In genomic region chr9:89996717-89997116, GRCh38 we compare ENCODE assay signal across 16 cellular contexts.
A peak's percentile ranks its signal among the peaks of the same experiment; 100 is the strongest.
DNase-seq lines count a peak whose midpoint lies in the region; ATAC-seq, FAIRE-seq and TF ChIP-seq lines count a peak whose summit lies in the region.
"Had no signal": no experiment of that assay in that cellular context is flagged by ENCODE, and none has a peak within 500 bp of the region (broad histone marks: within the 10 kb centered on the region; RNA-seq: fewer than 3 reads in every experiment).

No MANE protein-coding gene starts in this region.

- H3K4me3 Mint-ChIP-seq in activated naive CD4-positive, alpha-beta T cell treated with anti-CD3 and anti-CD28 coated beads, Interleukin-2, amount 10 ng/mL, durations not matched to agents 7 days and 5 days = no peak overlapping the region
- H3K4me3 Mint-ChIP-seq: activated naive CD8-positive, alpha-beta T cell; CD4-positive, alpha-beta memory T cell; nephron progenitor cell had no signal

- H3K36me3 Mint-ChIP-seq in activated naive CD4-positive, alpha-beta T cell treated with anti-CD3 and anti-CD28 coated beads, Interleukin-2, amount 10 ng/mL, durations not matched to agents 7 days and 5 days = no peaks in the 10 kb centered on the region
- H3K36me3 Mint-ChIP-seq: activated naive CD8-positive, alpha-beta T cell; CD4-positive, alpha-beta memory T cell had no signal

- no peaks in the 10 kb centered on the region for H3K9me3 Mint-ChIP-seq in activated naive CD4-positive, alpha-beta T cell treated with anti-CD3 and anti-CD28 coated beads, Interleukin-2, amount 10 ng/mL, durations not matched to agents 7 days and 5 days
- H3K9me3 Mint-ChIP-seq: CD4-positive, alpha-beta memory T cell; nephron progenitor cell had no signal

- peaks cover 27% of the 10 kb centered on the region for H3K4me1 Mint-ChIP-seq in activated naive CD4-positive, alpha-beta T cell treated with anti-CD3 and anti-CD28 coated beads, Interleukin-2, amount 10 ng/mL, durations not matched to agents 7 days and 5 days

- no peak overlapping the region for H3K27ac ChIP-seq in small intestine (ENCODE audit: low read depth in 1 of 2, low read length in 1 of 2)

- no peaks in the 10 kb centered on the region for H3K9me3 ChIP-seq in small intestine (ENCODE audit: control insufficient read depth, low read depth)

- no peaks in the 10 kb centered on the region for H3K36me3 ChIP-seq in small intestine (ENCODE audit: control insufficient read depth in 2 of 2, insufficient read depth in 2 of 2, low read length in 2 of 2)

- WGBS in small intestine, 3 donors = 84 to 94% (median 87%) methylated on average over 3 of the region's 3 CpGs

- peak; percentile 31 for DNase-seq in activated naive CD4-positive, alpha-beta T cell treated with anti-CD3 and anti-CD28 coated beads, Interleukin-2, amount 10 ng/mL, durations not matched to agents 7 days and 5 days
- DNase-seq in activated naive CD4-positive, alpha-beta T cell (lab: John Stamatoyannopoulos, UW) = no peak
- peak; percentile 14 for DNase-seq in amniotic epithelial cell (ENCODE audit: low read depth)
- peak; percentile 61 for DNase-seq in small intestine
- DNase-seq in NCI-H526 treated with DMSO at 0.1 percent for 48 hours (lab: John Stamatoyannopoulos, UW) = no peak
- DNase-seq: foreskin fibroblast, NCI-H2227 treated with DMSO at 0.1 percent for 48 hours, nephron progenitor cell had no signal

- H3K4me1 ChIP-seq in small intestine (ENCODE audit: control insufficient read depth in 2 of 2, insufficient read depth in 1 of 2, low read depth in 1 of 2, low read length in 1 of 2) = peaks cover 11 to 17% of the 10 kb centered on the region in 2 donors

- CTCF ChIA-PET in activated naive CD4-positive, alpha-beta T cell treated with anti-CD3 and anti-CD28 coated beads, Interleukin-2, amount 10 ng/mL, durations not matched to agents 7 days and 5 days (lab: Charles Lee) = interaction anchor here (1.0 to 1.2 kb wide), 2 partner anchors 393 to 399 kb away, joined by 3 to 8 read pairs; no protein-coding TSS in a partner anchor

- no peak overlapping the region for H3K27ac Mint-ChIP-seq in activated naive CD4-positive, alpha-beta T cell treated with anti-CD3 and anti-CD28 coated beads, Interleukin-2, amount 10 ng/mL, durations not matched to agents 7 days and 5 days
- H3K27ac Mint-ChIP-seq: activated naive CD8-positive, alpha-beta T cell; nephron progenitor cell had no signal

- no peak for ATAC-seq in GM18858 (IDR thresholded peaks at IDR 0.05; ENCODE audit: unreplicated experiment)
- no peak for ATAC-seq in GM21717 (IDR thresholded peaks at IDR 0.05; ENCODE audit: unreplicated experiment)
- ATAC-seq: activated CD4-positive, CD25-positive, alpha-beta regulatory T cell treated with anti-CD3 and anti-CD28 coated beads, Interleukin-2, amount 50 U/mL, for 24 hours; K562 had no signal

- TF ChIP-seq RAD21 in Ishikawa (IDR thresholded peaks at IDR 0.05; ENCODE audit: low read depth) = peak; percentile 62

- H3K4me3 ChIP-seq in small intestine (ENCODE audit: low read depth in 1 of 2, low read length in 2 of 2) = no peak overlapping the region
- H3K4me3 ChIP-seq: K562 had no signal

- TF ChIP-seq EP300 in Ishikawa (IDR thresholded peaks at IDR 0.05; ENCODE audit: borderline replicate concordance) = no peak

- FAIRE-seq in small intestine (lab: Jason Lieb, UNC) = no peak
- FAIRE-seq: colon, K562 had no signal

- H3K27me3 Mint-ChIP-seq in activated naive CD4-positive, alpha-beta T cell treated with anti-CD3 and anti-CD28 coated beads, Interleukin-2, amount 10 ng/mL, durations not matched to agents 7 days and 5 days = peaks cover 7% of the 10 kb centered on the region
- H3K27me3 Mint-ChIP-seq: activated naive CD8-positive, alpha-beta T cell had no signal

- H3K27me3 ChIP-seq in small intestine (ENCODE audit: control insufficient read depth in 2 of 2, insufficient read depth in 2 of 2, low read length in 2 of 2) = no peaks in the 10 kb centered on the region

TF ChIP-seq in Ishikawa, 13 proteins besides CTCF, POLR2A, EP300 and RAD21:
- no peak for TF ChIP-seq FOXM1 (IDR thresholded peaks at IDR 0.05; ENCODE audit: borderline replicate concordance, low read depth)
- no peak for TF ChIP-seq MAX (IDR thresholded peaks at IDR 0.05)
- no peak for TF ChIP-seq CREB1 (IDR thresholded peaks at IDR 0.05; ENCODE audit: low read depth)
- TF ChIP-seq NFIC (IDR thresholded peaks at IDR 0.05) = no peak
- no peak for TF ChIP-seq EGR1 (IDR thresholded peaks at IDR 0.05)
- no peak for TF ChIP-seq REST (IDR thresholded peaks at IDR 0.05; ENCODE audit: low read depth)
- TF ChIP-seq ZBTB7A (IDR thresholded peaks at IDR 0.05; ENCODE audit: low read depth) = no peak
- no peak for TF ChIP-seq CEBPB (IDR thresholded peaks at IDR 0.05)
- no peak for TF ChIP-seq USF1 (IDR thresholded peaks at IDR 0.05)
- no peak for TF ChIP-seq YY1 (IDR thresholded peaks at IDR 0.05; ENCODE audit: low read depth)
- TF ChIP-seq TCF12 (IDR thresholded peaks at IDR 0.05; ENCODE audit: low read depth) = no peak
- TF ChIP-seq TEAD4 (IDR thresholded peaks at IDR 0.05) = no peak
- no peak for TF ChIP-seq TAF1 (IDR thresholded peaks at IDR 0.05; ENCODE audit: low read depth)
TF ChIP-seq in Ishikawa: peak in this region for 0.

Comparison
In these comparisons a context has a peak if more than half of its experiments do, and no peak if none do; other contexts are left out.
1. DNase-seq: peak in activated naive CD4-positive, alpha-beta T cell treated with anti-CD3 and anti-CD28 coated beads, Interleukin-2, amount 10 ng/mL, durations not matched to agents 7 days and 5 days (single experiment), amniotic epithelial cell (single experiment) and small intestine (single experiment); none in activated naive CD4-positive, alpha-beta T cell (0 of 4) and NCI-H526 treated with DMSO at 0.1 percent for 48 hours (single experiment).